8 cellular contexts compared by ENCODE assay signal in genomic region chrX:53048169-53049126, GRCh38. TPM values are rescaled to one million over a fixed set of nuclear protein-coding genes. Genes with fewer than 3 reads are reported as not detected.
A peak's percentile ranks its signal among the peaks of the same experiment; 100 is the strongest.
DNase-seq lines count a peak whose midpoint lies in the region; ATAC-seq and TF ChIP-seq lines count a peak whose summit lies in the region.

A gene with protein sequence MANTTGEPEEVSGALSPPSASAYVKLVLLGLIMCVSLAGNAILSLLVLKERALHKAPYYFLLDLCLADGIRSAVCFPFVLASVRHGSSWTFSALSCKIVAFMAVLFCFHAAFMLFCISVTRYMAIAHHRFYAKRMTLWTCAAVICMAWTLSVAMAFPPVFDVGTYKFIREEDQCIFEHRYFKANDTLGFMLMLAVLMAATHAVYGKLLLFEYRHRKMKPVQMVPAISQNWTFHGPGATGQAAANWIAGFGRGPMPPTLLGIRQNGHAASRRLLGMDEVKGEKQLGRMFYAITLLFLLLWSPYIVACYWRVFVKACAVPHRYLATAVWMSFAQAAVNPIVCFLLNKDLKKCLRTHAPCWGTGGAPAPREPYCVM (plus strand): TSS chrX:53048789. CDS start chrX:53076622, 27,833 bp downstream.

- H3K4me3 Mint-ChIP-seq in activated CD8-positive, alpha-beta T cell treated with anti-CD3 and anti-CD28 coated beads for 36 hours: peak within 1 kb of the TSS; percentile 51
- no peak within 1 kb of the TSS for H3K4me3 Mint-ChIP-seq in activated CD8-positive, alpha-beta T cell treated with anti-CD3 and anti-CD28 coated beads, Interleukin-2, amount 10 ng/mL, durations not matched to agents 7 days and 5 days

- TF ChIP-seq CTCF in activated CD8-positive, alpha-beta T cell treated with anti-CD3 and anti-CD28 coated beads for 36 hours (IDR thresholded peaks at IDR 0.05): no peak
- TF ChIP-seq CTCF in WERI-Rb-1 (IDR thresholded peaks at IDR 0.05; ENCODE audit: low read depth, low read length) (no peak), parathyroid adenoma (IDR thresholded peaks at IDR 0.05) (no peak)

- H3K36me3 Mint-ChIP-seq in activated CD8-positive, alpha-beta T cell treated with anti-CD3 and anti-CD28 coated beads for 36 hours (ENCODE audit: low read depth): no peaks in the 10 kb centered on the region
- no peaks in the 10 kb centered on the region for H3K36me3 Mint-ChIP-seq in activated CD8-positive, alpha-beta T cell treated with anti-CD3 and anti-CD28 coated beads, Interleukin-2, amount 10 ng/mL, durations not matched to agents 7 days and 5 days (ENCODE audit: low read depth)

- H3K36me3 ChIP-seq in WERI-Rb-1 (no peaks in the 10 kb centered on the region), parathyroid adenoma (ENCODE audit: control insufficient read depth, insufficient read depth, low read length) (no peaks in the 10 kb centered on the region)

- H3K27ac ChIP-seq in WERI-Rb-1: peak within 1 kb of the TSS; percentile 88
- H3K27ac ChIP-seq in parathyroid adenoma: no peak within 1 kb of the TSS

- H3K4me3 ChIP-seq in WERI-Rb-1 (ENCODE audit: low read depth, low read length) (peak within 1 kb of the TSS; percentile 51), parathyroid adenoma (ENCODE audit: low read depth, low read length) (no peak within 1 kb of the TSS)

- POLR2A ChIA-PET in activated CD8-positive, alpha-beta T cell treated with anti-CD3 and anti-CD28 coated beads for 36 hours (lab: Charles Lee): no interaction called here
- POLR2A ChIA-PET in activated CD8-positive, alpha-beta T cell treated with anti-CD3 and anti-CD28 coated beads, Interleukin-2, amount 10 ng/mL, durations not matched to agents 7 days and 5 days (lab: Charles Lee): no interaction called here

- H3K4me1 Mint-ChIP-seq in activated CD8-positive, alpha-beta T cell treated with anti-CD3 and anti-CD28 coated beads for 36 hours (ENCODE audit: low read depth): peaks cover 3% of the 10 kb centered on the region
- H3K4me1 Mint-ChIP-seq in activated CD8-positive, alpha-beta T cell treated with anti-CD3 and anti-CD28 coated beads, Interleukin-2, amount 10 ng/mL, durations not matched to agents 7 days and 5 days (ENCODE audit: low read depth): no peaks in the 10 kb centered on the region

- peaks cover 5% of the 10 kb centered on the region for H3K27me3 Mint-ChIP-seq in activated CD8-positive, alpha-beta T cell treated with anti-CD3 and anti-CD28 coated beads for 36 hours
- H3K27me3 Mint-ChIP-seq in activated CD8-positive, alpha-beta T cell treated with anti-CD3 and anti-CD28 coated beads, Interleukin-2, amount 10 ng/mL, durations not matched to agents 7 days and 5 days (ENCODE audit: low read depth): no peaks in the 10 kb centered on the region

- ATAC-seq in activated CD8-positive, alpha-beta T cell treated with anti-CD3 and anti-CD28 coated beads for 36 hours: peak; percentile 30
- no peak for ATAC-seq in activated CD8-positive, alpha-beta T cell treated with anti-CD3 and anti-CD28 coated beads, Interleukin-2, amount 10 ng/mL, durations not matched to agents 7 days and 5 days
- ATAC-seq in HG03045 (IDR thresholded peaks at IDR 0.05; ENCODE audit: unreplicated experiment): no peak
- ATAC-seq in GM19455 (IDR thresholded peaks at IDR 0.05; ENCODE audit: unreplicated experiment): no peak

- DNase-seq in activated CD8-positive, alpha-beta T cell treated with anti-CD3 and anti-CD28 coated beads for 36 hours: no peak
- DNase-seq in activated CD8-positive, alpha-beta T cell treated with anti-CD3 and anti-CD28 coated beads, Interleukin-2, amount 10 ng/mL, durations not matched to agents 7 days and 5 days: no peak
- DNase-seq in WERI-Rb-1 (peak; percentile 67), head of caudate nucleus (peak; percentile 34 to 85 (median 72)), NCI-H2029 (lab: John Stamatoyannopoulos, UW) (no peak)

- H3K4me2 ChIP-seq in parathyroid adenoma (ENCODE audit: low read length): no peak within 1 kb of the TSS

- intact Hi-C loops in activated CD8-positive, alpha-beta T cell treated with anti-CD3 and anti-CD28 coated beads for 36 hours (cut with micrococcal nuclease): no loop called here
- intact Hi-C loops in head of caudate nucleus (cut with DNase I): no loop called here

- H3K27me3 ChIP-seq in WERI-Rb-1 (ENCODE audit: insufficient read depth, low read depth, severe bottlenecking) (peaks cover 12% of the 10 kb centered on the region), parathyroid adenoma (ENCODE audit: control insufficient read depth, insufficient read depth, low read length) (no peaks in the 10 kb centered on the region)

- H3K9me3 Mint-ChIP-seq in activated CD8-positive, alpha-beta T cell treated with anti-CD3 and anti-CD28 coated beads for 36 hours: no peaks in the 10 kb centered on the region
- H3K9me3 Mint-ChIP-seq in activated CD8-positive, alpha-beta T cell treated with anti-CD3 and anti-CD28 coated beads, Interleukin-2, amount 10 ng/mL, durations not matched to agents 7 days and 5 days (ENCODE audit: insufficient read depth): no peaks in the 10 kb centered on the region

- H3K9me3 ChIP-seq in WERI-Rb-1 (ENCODE audit: severe bottlenecking) (no peaks in the 10 kb centered on the region), parathyroid adenoma (ENCODE audit: control insufficient read depth, low read length) (no peaks in the 10 kb centered on the region)

- CTCF ChIA-PET in activated CD8-positive, alpha-beta T cell treated with anti-CD3 and anti-CD28 coated beads for 36 hours (lab: Charles Lee): no interaction called here
- CTCF ChIA-PET in activated CD8-positive, alpha-beta T cell treated with anti-CD3 and anti-CD28 coated beads, Interleukin-2, amount 10 ng/mL, durations not matched to agents 7 days and 5 days (lab: Charles Lee): no interaction called here

- H3K79me2 ChIP-seq in parathyroid adenoma: no peaks in the 10 kb centered on the region

- no peaks in the 10 kb centered on the region for H3K4me1 ChIP-seq in parathyroid adenoma

- no peak within 1 kb of the TSS for H3K9ac ChIP-seq in parathyroid adenoma

- H2AFZ ChIP-seq in parathyroid adenoma: peak within 1 kb of the TSS; percentile 69

- no peak within 1 kb of the TSS for H3K27ac Mint-ChIP-seq in activated CD8-positive, alpha-beta T cell treated with anti-CD3 and anti-CD28 coated beads for 36 hours
- no peak within 1 kb of the TSS for H3K27ac Mint-ChIP-seq in activated CD8-positive, alpha-beta T cell treated with anti-CD3 and anti-CD28 coated beads, Interleukin-2, amount 10 ng/mL, durations not matched to agents 7 days and 5 days

RNA-seq across cellular contexts. Expression of the gene that starts here (rescaled TPM):
- total RNA-seq in activated CD8-positive, alpha-beta T cell treated with anti-CD3 and anti-CD28 coated beads for 36 hours: under 1 TPM; 0.36 to 0.70 TPM
- total RNA-seq in activated CD8-positive, alpha-beta T cell treated with anti-CD3 and anti-CD28 coated beads, Interleukin-2, amount 10 ng/mL, durations not matched to agents 7 days and 5 days: not detected

Comparison
In these comparisons a context has a peak if more than half of its experiments do, and no peak if none do; other contexts are left out.
1. Peak in ATAC-seq in activated CD8-positive, alpha-beta T cell treated with anti-CD3 and anti-CD28 coated beads for 36 hours; RNA of the gene not detected or under 1 TPM.
2. DNase-seq: peak in WERI-Rb-1 (single experiment) and head of caudate nucleus (42 of 42); none in activated CD8-positive, alpha-beta T cell treated with anti-CD3 and anti-CD28 coated beads for 36 hours (single experiment), activated CD8-positive, alpha-beta T cell treated with anti-CD3 and anti-CD28 coated beads, Interleukin-2, amount 10 ng/mL, durations not matched to agents 7 days and 5 days (single experiment) and NCI-H2029 (single experiment).